In the genomic region with DNA sequence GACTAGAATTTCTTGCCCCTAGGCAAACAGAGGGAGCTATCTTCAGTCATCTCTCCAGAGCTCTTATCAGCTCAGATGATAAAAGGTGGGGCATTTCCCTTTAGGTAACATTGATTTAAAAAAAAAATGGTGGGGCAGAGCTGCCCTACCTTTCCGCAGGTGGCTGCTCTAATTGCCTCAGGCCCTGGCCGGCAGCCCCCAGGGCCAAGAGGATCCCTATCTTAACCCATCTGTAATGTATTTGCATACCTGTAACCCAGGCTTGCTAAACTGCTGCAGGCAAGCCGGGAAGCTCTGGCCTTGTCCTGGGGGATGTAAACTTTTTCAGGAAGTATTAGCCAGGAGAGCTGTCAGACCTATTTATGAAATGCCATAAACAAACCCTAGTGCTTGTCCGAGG, we compare ENCODE assay signal across 17 cellular contexts. TPM values are rescaled to one million over a fixed set of nuclear protein-coding genes. Genes with fewer than 3 reads are reported as not detected.
DNase-seq lines count a peak whose midpoint lies in the region; ATAC-seq and TF ChIP-seq lines count a peak whose summit lies in the region.
"Had no signal": no experiment of that assay in that cellular context is flagged by ENCODE, and none has a peak within 500 bp of the region (broad histone marks: within the 10 kb centered on the region; RNA-seq: fewer than 3 reads in every experiment).

No MANE protein-coding gene starts in this region.

- H3K9ac ChIP-seq in SK-N-SH (no peak overlapping the region), PC-3 (ENCODE audit: low read length) (no peak overlapping the region)

- H3K79me2 ChIP-seq in SK-N-SH (ENCODE audit: insufficient read depth) (no peaks in the 10 kb centered on the region), PC-3 (ENCODE audit: low read length) (no peaks in the 10 kb centered on the region)

- intact Hi-C loops in PC-3 (cut with micrococcal nuclease): no loop called here
- intact Hi-C loops in sigmoid colon (cut with DNase I): no loop called here

- TF ChIP-seq RAD21 in SK-N-SH (IDR thresholded peaks at IDR 0.05; ENCODE audit: low read length): no peak

- no peaks in the 10 kb centered on the region for H4K20me1 ChIP-seq in SK-N-SH (ENCODE audit: insufficient read depth)
- no peaks in the 10 kb centered on the region for H4K20me1 ChIP-seq in PC-3 (ENCODE audit: low read length)

- H3K4me3 ChIP-seq in SK-N-SH (ENCODE audit: low read depth in 2 of 2, low read length in 1 of 2) (no peak overlapping the region), PC-3 (ENCODE audit: low read length) (no peak overlapping the region), sigmoid colon (no peak overlapping the region)
- H3K4me3 ChIP-seq: HAP-1 had no signal

- BruUV-seq in PC-3 (replicated peaks; lab: Mats Ljungman, UMichigan): no TSS peak

- H3K9me2 ChIP-seq in SK-N-SH: no peaks in the 10 kb centered on the region
- H3K9me2 ChIP-seq in PC-3 (replicated peaks; ENCODE audit: low read length): no peaks in the 10 kb centered on the region

- no peak for ATAC-seq in SK-N-SH treated with all-trans-retinoic acid at 6 μM for 48 hours
- no peak for ATAC-seq in PC-3

- H3K4me1 ChIP-seq in SK-N-SH (ENCODE audit: control insufficient read depth in 1 of 2, insufficient read depth in 2 of 2, low read depth in 1 of 2, low read length in 1 of 2): peaks cover 11 to 47% of the 10 kb centered on the region in 2 experiments
- H3K4me1 ChIP-seq in PC-3 (ENCODE audit: insufficient read depth, low read length): peaks cover 57% of the 10 kb centered on the region
- peaks cover 0 to 32% (median 25%) of the 10 kb centered on the region in 4 donors for H3K4me1 ChIP-seq in sigmoid colon

- TF ChIP-seq EP300 in SK-N-SH (IDR thresholded peaks at IDR 0.05; ENCODE audit: borderline replicate concordance in 1 of 2, low read depth in 1 of 2, low read length in 1 of 2) (no peak), sigmoid colon (IDR thresholded peaks at IDR 0.05) (no peak)

- H3K27ac ChIP-seq in SK-N-SH (ENCODE audit: low read depth in 2 of 2, low read length in 1 of 2): no peak overlapping the region
- H3K27ac ChIP-seq in PC-3 (ENCODE audit: low read length): peak overlapping the region; percentile 91
- H3K27ac ChIP-seq in sigmoid colon: no peak overlapping the region
- H3K27ac ChIP-seq: 22Rv1 had no signal

- CTCF ChIA-PET in SK-N-SH (lab: Yijun Ruan, JAX): interaction anchor here (1.3 to 1.4 kb wide), 2 partner anchors 12 to 13 kb away, joined by 3 to 5 read pairs; no protein-coding TSS in a partner anchor
- CTCF ChIA-PET in PC-3 (lab: Charles Lee): no interaction called here

- TF ChIP-seq POLR2A in sigmoid colon (IDR thresholded peaks at IDR 0.05): no peak

- POLR2A ChIA-PET in SK-N-SH (lab: Yijun Ruan, JAX): interaction anchor here (0.6 kb wide), 1 partner anchor 815 kb away, joined by 3 read pairs; no protein-coding TSS in a partner anchor
- POLR2A ChIA-PET in PC-3 (lab: Charles Lee; ENCODE audit: unreplicated experiment): interaction anchor here (1.4 kb wide), 1 partner anchor 20 kb away, joined by 6 read pairs; no protein-coding TSS in a partner anchor

- H3F3A ChIP-seq in SK-N-SH (replicated peaks; ENCODE audit: insufficient read depth) (peaks cover 33% of the 10 kb centered on the region), PC-3 (ENCODE audit: low read length, unreplicated experiment) (peaks cover 8% of the 10 kb centered on the region)

- TF ChIP-seq CTCF in SK-N-SH (IDR thresholded peaks at IDR 0.05) (no peak), PC-3 (conservative IDR thresholded peaks at IDR 0.05; ENCODE audit: low read depth, low read length) (no peak), sigmoid colon (IDR thresholded peaks at IDR 0.05) (no peak)

- no peak overlapping the region for H2AFZ ChIP-seq in SK-N-SH (ENCODE audit: low read depth)
- no peak overlapping the region for H2AFZ ChIP-seq in PC-3 (ENCODE audit: low read length)

- H3K4me2 ChIP-seq in SK-N-SH: no peak overlapping the region
- H3K4me2 ChIP-seq in PC-3 (ENCODE audit: low read length): peak overlapping the region; percentile 24; the same call in 1 of the 2 replicates

- WGBS in SK-N-SH (ENCODE audit: low lambda C conversion rate): 56% methylated on average over 2 of the region's 4 CpGs
- WGBS in sigmoid colon, 2 donors: 30 to 67% methylated on average over 4 of the region's 4 CpGs

- H3K27me3 ChIP-seq in SK-N-SH (ENCODE audit: insufficient read depth) (no peaks in the 10 kb centered on the region), PC-3 (ENCODE audit: low read length) (no peaks in the 10 kb centered on the region), sigmoid colon (no peaks in the 10 kb centered on the region)

- H3K36me3 ChIP-seq in SK-N-SH (replicated peaks in 1 of 2; ENCODE audit: control insufficient read depth in 1 of 2, insufficient read depth in 2 of 2, low read length in 1 of 2) (no peaks in the 10 kb centered on the region), PC-3 (ENCODE audit: low read depth, low read length) (no peaks in the 10 kb centered on the region), sigmoid colon (no peaks in the 10 kb centered on the region)
- H3K36me3 ChIP-seq: HAP-1 had no signal

- DNase-seq in SK-N-SH: no peak
- no peak for DNase-seq in PC-3
- DNase-seq in islet precursor cell: peak; percentile 79
- no peak for DNase-seq in sigmoid colon
- DNase-seq in RPMI8226: no peak
- no peak for DNase-seq in DMS79 (lab: John Stamatoyannopoulos, UW)
- no peak for DNase-seq in NCI-H1694 treated with DMSO at 0.1 percent for 48 hours (lab: John Stamatoyannopoulos, UW)
- DNase-seq: Kasumi-1, MM.1S, NCI-H1092, NCI-H1436 treated with DMSO at 0.1 percent for 48 hours, NCI-H2081 treated with DMSO at 0.1 percent for 48 hours, NCI-H510A, NCI-H82 had no signal

- no peaks in the 10 kb centered on the region for H3K9me3 ChIP-seq in SK-N-SH
- no peaks in the 10 kb centered on the region for H3K9me3 ChIP-seq in PC-3 (ENCODE audit: low read length)
- no peaks in the 10 kb centered on the region for H3K9me3 ChIP-seq in sigmoid colon
- H3K9me3 ChIP-seq: HAP-1 had no signal

TF ChIP-seq in SK-N-SH, 30 proteins besides CTCF, POLR2A, EP300 and RAD21:
- TF ChIP-seq RCOR1 (IDR thresholded peaks at IDR 0.05; ENCODE audit: low read length): no peak
- TF ChIP-seq, protein P1, sequence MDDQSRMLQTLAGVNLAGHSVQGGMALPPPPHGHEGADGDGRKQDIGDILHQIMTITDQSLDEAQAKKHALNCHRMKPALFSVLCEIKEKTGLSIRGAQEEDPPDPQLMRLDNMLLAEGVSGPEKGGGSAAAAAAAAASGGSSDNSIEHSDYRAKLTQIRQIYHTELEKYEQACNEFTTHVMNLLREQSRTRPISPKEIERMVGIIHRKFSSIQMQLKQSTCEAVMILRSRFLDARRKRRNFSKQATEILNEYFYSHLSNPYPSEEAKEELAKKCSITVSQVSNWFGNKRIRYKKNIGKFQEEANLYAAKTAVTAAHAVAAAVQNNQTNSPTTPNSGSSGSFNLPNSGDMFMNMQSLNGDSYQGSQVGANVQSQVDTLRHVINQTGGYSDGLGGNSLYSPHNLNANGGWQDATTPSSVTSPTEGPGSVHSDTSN (IDR thresholded peaks at IDR 0.05): peak; percentile 26; the same call in 1 of the 2 replicates
- TF ChIP-seq MEF2A (IDR thresholded peaks at IDR 0.05; ENCODE audit: borderline replicate concordance, low read depth): no peak
- TF ChIP-seq, protein P2, sequence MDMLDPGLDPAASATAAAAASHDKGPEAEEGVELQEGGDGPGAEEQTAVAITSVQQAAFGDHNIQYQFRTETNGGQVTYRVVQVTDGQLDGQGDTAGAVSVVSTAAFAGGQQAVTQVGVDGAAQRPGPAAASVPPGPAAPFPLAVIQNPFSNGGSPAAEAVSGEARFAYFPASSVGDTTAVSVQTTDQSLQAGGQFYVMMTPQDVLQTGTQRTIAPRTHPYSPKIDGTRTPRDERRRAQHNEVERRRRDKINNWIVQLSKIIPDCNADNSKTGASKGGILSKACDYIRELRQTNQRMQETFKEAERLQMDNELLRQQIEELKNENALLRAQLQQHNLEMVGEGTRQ (IDR thresholded peaks at IDR 0.05; ENCODE audit: borderline replicate concordance, low read depth, low read length): no peak
- no peak for TF ChIP-seq GATA2 (CRISPR knock-in tag; IDR thresholded peaks at IDR 0.05)
TF ChIP-seq in SK-N-SH: peak in this region for 1.

TF ChIP-seq in SK-N-SH treated with all-trans-retinoic acid at 6 μM for 48 hours, 23 proteins besides CTCF, POLR2A, EP300 and RAD21 (continues in another document):
- TF ChIP-seq ZNF70 (CRISPR knock-in tag; IDR thresholded peaks at IDR 0.05): no peak
- TF ChIP-seq TCF4 (CRISPR knock-in tag; IDR thresholded peaks at IDR 0.05; ENCODE audit: borderline replicate concordance): no peak
- TF ChIP-seq RARB (CRISPR knock-in tag; IDR thresholded peaks at IDR 0.05): no peak
- TF ChIP-seq, protein P3, sequence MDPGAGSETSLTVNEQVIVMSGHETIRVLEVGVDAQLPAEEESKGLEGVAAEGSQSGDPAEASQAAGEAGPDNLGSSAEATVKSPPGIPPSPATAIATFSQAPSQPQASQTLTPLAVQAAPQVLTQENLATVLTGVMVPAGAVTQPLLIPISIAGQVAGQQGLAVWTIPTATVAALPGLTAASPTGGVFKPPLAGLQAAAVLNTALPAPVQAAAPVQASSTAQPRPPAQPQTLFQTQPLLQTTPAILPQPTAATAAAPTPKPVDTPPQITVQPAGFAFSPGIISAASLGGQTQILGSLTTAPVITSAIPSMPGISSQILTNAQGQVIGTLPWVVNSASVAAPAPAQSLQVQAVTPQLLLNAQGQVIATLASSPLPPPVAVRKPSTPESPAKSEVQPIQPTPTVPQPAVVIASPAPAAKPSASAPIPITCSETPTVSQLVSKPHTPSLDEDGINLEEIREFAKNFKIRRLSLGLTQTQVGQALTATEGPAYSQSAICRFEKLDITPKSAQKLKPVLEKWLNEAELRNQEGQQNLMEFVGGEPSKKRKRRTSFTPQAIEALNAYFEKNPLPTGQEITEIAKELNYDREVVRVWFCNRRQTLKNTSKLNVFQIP (CRISPR knock-in tag; IDR thresholded peaks at IDR 0.05; ENCODE audit: borderline replicate concordance, low read depth): no peak
- TF ChIP-seq ESRRG (CRISPR knock-in tag; IDR thresholded peaks at IDR 0.05): no peak
- TF ChIP-seq ARNTL (CRISPR knock-in tag; IDR thresholded peaks at IDR 0.05; ENCODE audit: borderline replicate concordance, low read depth): no peak

RNA-seq across cellular contexts. Expression of a gene that starts 21.0 kb away (rescaled TPM):
- polyA plus RNA-seq in SK-N-SH (2012; rRNA removed): 7.4 and 9.8 TPM in 2 replicates
- polyA plus RNA-seq in SK-N-SH (2012; cell fraction: cytosol; rRNA removed): 5.8 and 6.4 TPM in 2 replicates
- 13.4 and 24.6 TPM in 2 replicates for polyA plus RNA-seq in SK-N-SH (2012; cell fraction: nucleus; rRNA removed)
- total RNA-seq in PC-3 (2014; rRNA removed): 3.4 and 4.3 TPM in 2 replicates
- total RNA-seq in sigmoid colon: 10 to 100 TPM; 11.3 to 17.7 (median 13.3) TPM
- polyA plus RNA-seq in sigmoid colon: 1 to 10 TPM; 4.2 to 6.7 (median 5.8) TPM
